8 cellular contexts compared by ENCODE assay signal in genomic region chr20:32205502-32206382, GRCh38. TPM values are rescaled to one million over a fixed set of nuclear protein-coding genes. Genes with fewer than 3 reads are reported as not detected.
DNase-seq lines count a peak whose midpoint lies in the region; ATAC-seq and TF ChIP-seq lines count a peak whose summit lies in the region.

No MANE protein-coding gene starts in this region.

- ATAC-seq in left ventricle myocardium superior (peak; percentile 38), GM19351 (IDR thresholded peaks at IDR 0.05; ENCODE audit: unreplicated experiment) (no peak)
- no peak for ATAC-seq in stimulated activated naive B cell treated with anti-CD40 and anti-IgM and Interleukin-4, amounts not matched to agents 10 μg/mL and 1 μg/mL and 100 μg/mL, for 72 hours (replicated peaks)

- TF ChIP-seq CTCF in WERI-Rb-1 (IDR thresholded peaks at IDR 0.05; ENCODE audit: low read depth, low read length) = no peak

- no peaks in the 10 kb centered on the region for H3K9me3 Mint-ChIP-seq in stimulated activated naive B cell treated with anti-CD40 and anti-IgM and Interleukin-4, amounts not matched to agents 10 μg/mL and 1 μg/mL and 100 μg/mL, for 72 hours

- intact Hi-C loops in left ventricle myocardium superior (cut with micrococcal nuclease) = no loop called here

- peaks cover 16 to 53% of the 10 kb centered on the region in 2 donors for H3K36me3 Mint-ChIP-seq in stimulated activated naive B cell treated with anti-CD40 and anti-IgM and Interleukin-4, amounts not matched to agents 10 μg/mL and 1 μg/mL and 100 μg/mL, for 72 hours

- H3K27me3 Mint-ChIP-seq in stimulated activated naive B cell treated with anti-CD40 and anti-IgM and Interleukin-4, amounts not matched to agents 10 μg/mL and 1 μg/mL and 100 μg/mL, for 72 hours = no peaks in the 10 kb centered on the region

- peak overlapping the region; percentile 96 for H3K27ac Mint-ChIP-seq in stimulated activated naive B cell treated with anti-CD40 and anti-IgM and Interleukin-4, amounts not matched to agents 10 μg/mL and 1 μg/mL and 100 μg/mL, for 72 hours

- no peaks in the 10 kb centered on the region for H3K9me3 ChIP-seq in WERI-Rb-1 (ENCODE audit: severe bottlenecking)

- peaks cover 58 to 75% of the 10 kb centered on the region in 2 donors for H3K4me1 Mint-ChIP-seq in stimulated activated naive B cell treated with anti-CD40 and anti-IgM and Interleukin-4, amounts not matched to agents 10 μg/mL and 1 μg/mL and 100 μg/mL, for 72 hours

- peak overlapping the region; percentile 67 to 97 for H3K4me3 Mint-ChIP-seq in stimulated activated naive B cell treated with anti-CD40 and anti-IgM and Interleukin-4, amounts not matched to agents 10 μg/mL and 1 μg/mL and 100 μg/mL, for 72 hours

- H3K27me3 ChIP-seq in WERI-Rb-1 (ENCODE audit: insufficient read depth, low read depth, severe bottlenecking) = no peaks in the 10 kb centered on the region

- H3K36me3 ChIP-seq in WERI-Rb-1 = peaks cover 49% of the 10 kb centered on the region

- H3K27ac ChIP-seq in WERI-Rb-1 = peak overlapping the region; percentile 94

- peak overlapping the region; percentile 84; the same call in 1 of the 2 replicates for H3K4me3 ChIP-seq in Jurkat, Clone E6-1 (ENCODE audit: low read length)
- H3K4me3 ChIP-seq in WERI-Rb-1 (ENCODE audit: low read depth, low read length) = peak overlapping the region; percentile 95

- no peak for DNase-seq in Jurkat, Clone E6-1 (ENCODE audit: low read depth, low spot score)
- DNase-seq in WERI-Rb-1 = peak; percentile 44
- DNase-seq in left ventricle myocardium superior = no peak
- no peak for DNase-seq in stimulated activated naive B cell treated with anti-CD40 and anti-IgM and Interleukin-4, amounts not matched to agents 10 μg/mL and 1 μg/mL and 100 μg/mL, for 72 hours
- DNase-seq in cortex of kidney (lab: John Stamatoyannopoulos, UW) = no peak
- DNase-seq in germinal center (ENCODE audit: low spot score) = no peak
- DNase-seq in superior temporal gyrus (ENCODE audit: extremely low spot score) = no peak

RNA-seq across cellular contexts. Expression of gene PLAGL2, which starts 1.8 kb away (rescaled TPM):
- 12.4 TPM for polyA plus RNA-seq in Jurkat, Clone E6-1 (2012; ENCODE audit: insufficient read depth, insufficient read length)
- 6.7 TPM for total RNA-seq in left ventricle myocardium superior

RNA-seq across cellular contexts. Expression of gene POFUT1, which starts 1.9 kb away (rescaled TPM):
- polyA plus RNA-seq in Jurkat, Clone E6-1 (2012; ENCODE audit: insufficient read depth, insufficient read length) = 22.8 TPM
- 24.1 TPM for total RNA-seq in left ventricle myocardium superior
